ENCODE assay signal across 1 cellular context in genomic region chr19:1105873-1106840, GRCh38.
TF ChIP-seq lines count a peak whose summit lies in the region.

No MANE protein-coding gene starts in this region.

TF ChIP-seq in K562, 482 proteins besides CTCF, POLR2A, EP300 and RAD21 (continues in another document):
- no peak for TF ChIP-seq NEUROD1 (IDR thresholded peaks at IDR 0.05; ENCODE audit: borderline replicate concordance, low read depth, low read length, partially characterized antibody)
- TF ChIP-seq NCOA4 (IDR thresholded peaks at IDR 0.05; ENCODE audit: partially characterized antibody), result no peak
- 0 out of 2 replicates have a peak, but pooled peaks have one; percentile 6 for TF ChIP-seq PML (IDR thresholded peaks at IDR 0.05; ENCODE audit: low read length)
- TF ChIP-seq RBM15 (IDR thresholded peaks at IDR 0.05; ENCODE audit: insufficient read depth, low read length), result no peak
- TF ChIP-seq ZBTB33 (CRISPR knock-in tag; IDR thresholded peaks at IDR 0.05), result 0 out of 2 replicates have a peak, but pooled peaks have one; percentile 42
- TF ChIP-seq KLF10 (CRISPR knock-in tag; IDR thresholded peaks at IDR 0.05), result no peak
- no peak for TF ChIP-seq MAX (CRISPR knock-in tag; IDR thresholded peaks at IDR 0.05)
- no peak for TF ChIP-seq MBD1 (CRISPR knock-in tag; IDR thresholded peaks at IDR 0.05)
- TF ChIP-seq CLOCK (CRISPR knock-in tag; IDR thresholded peaks at IDR 0.05; ENCODE audit: borderline replicate concordance), result no peak
- no peak for TF ChIP-seq NR3C1 (CRISPR knock-in tag; IDR thresholded peaks at IDR 0.05)
- TF ChIP-seq ZKSCAN3 (CRISPR knock-in tag; IDR thresholded peaks at IDR 0.05), result no peak
- TF ChIP-seq DLX4 (CRISPR knock-in tag; IDR thresholded peaks at IDR 0.05), result no peak
- no peak for TF ChIP-seq HEY1 (CRISPR knock-in tag; IDR thresholded peaks at IDR 0.05; ENCODE audit: borderline replicate concordance)
- TF ChIP-seq CHD7 (IDR thresholded peaks at IDR 0.05; ENCODE audit: low read depth, low read length), result no peak
- no peak for TF ChIP-seq MCM2 (IDR thresholded peaks at IDR 0.05; ENCODE audit: low read depth)
- TF ChIP-seq ZZZ3 (IDR thresholded peaks at IDR 0.05), result no peak
- no peak for TF ChIP-seq KLF6 (CRISPR knock-in tag; IDR thresholded peaks at IDR 0.05; ENCODE audit: borderline replicate concordance)
- TF ChIP-seq USF1 (CRISPR knock-in tag; IDR thresholded peaks at IDR 0.05), result no peak
- no peak for TF ChIP-seq BRF2 (IDR thresholded peaks at IDR 0.05; ENCODE audit: borderline replicate concordance, insufficient read depth, insufficient read length)
- TF ChIP-seq MEIS2 (IDR thresholded peaks at IDR 0.05; ENCODE audit: partially characterized antibody), result no peak
- TF ChIP-seq POLR3G (IDR thresholded peaks at IDR 0.05; ENCODE audit: extremely low read depth, insufficient read length, insufficient replicate concordance), result no peak
- TF ChIP-seq ZBTB17 (CRISPR knock-in tag; IDR thresholded peaks at IDR 0.05), result no peak
- TF ChIP-seq LARP7 (IDR thresholded peaks at IDR 0.05), result no peak
- TF ChIP-seq ZNF217 (CRISPR knock-in tag; IDR thresholded peaks at IDR 0.05), result no peak
- no peak for TF ChIP-seq ARID2 (IDR thresholded peaks at IDR 0.05)
- TF ChIP-seq SPI1 (IDR thresholded peaks at IDR 0.05; ENCODE audit: borderline replicate concordance, low read depth, low read length), result no peak
- no peak for TF ChIP-seq IRF9 (tag; IDR thresholded peaks at IDR 0.05)
- TF ChIP-seq SIX5 (IDR thresholded peaks at IDR 0.05; ENCODE audit: borderline replicate concordance in 1 of 2, insufficient read depth in 1 of 2, low read depth in 1 of 2, low read length in 2 of 2), result no peak
- TF ChIP-seq HLTF (IDR thresholded peaks at IDR 0.05), result no peak
- TF ChIP-seq POLR2H (tag; IDR thresholded peaks at IDR 0.05; ENCODE audit: low read depth), result no peak
- TF ChIP-seq MBD2 (IDR thresholded peaks at IDR 0.05; ENCODE audit: borderline replicate concordance, low read depth), result no peak
- TF ChIP-seq ZNF740 (CRISPR knock-in tag; IDR thresholded peaks at IDR 0.05), result no peak
- 0 out of 4 replicates have a peak, but pooled peaks of 1 of the 2 experiments have one; percentile 32 for TF ChIP-seq ZNF740 (tag; IDR thresholded peaks at IDR 0.05)
- TF ChIP-seq POLR2AphosphoS5 (IDR thresholded peaks at IDR 0.05; ENCODE audit: control insufficient read depth, insufficient read depth, low read depth, low read length), result 0 out of 2 replicates have a peak, but pooled peaks have one; percentile 9
- TF ChIP-seq SMARCE1 (IDR thresholded peaks at IDR 0.05), result no peak
- no peak for TF ChIP-seq BRF1 (IDR thresholded peaks at IDR 0.05; ENCODE audit: borderline replicate concordance, extremely low read depth, insufficient read length)
- TF ChIP-seq ZNF699 (CRISPR knock-in tag; IDR thresholded peaks at IDR 0.05; ENCODE audit: insufficient replicate concordance), result no peak
